ENCODE assay signal across 24 cellular contexts in the genomic region with DNA sequence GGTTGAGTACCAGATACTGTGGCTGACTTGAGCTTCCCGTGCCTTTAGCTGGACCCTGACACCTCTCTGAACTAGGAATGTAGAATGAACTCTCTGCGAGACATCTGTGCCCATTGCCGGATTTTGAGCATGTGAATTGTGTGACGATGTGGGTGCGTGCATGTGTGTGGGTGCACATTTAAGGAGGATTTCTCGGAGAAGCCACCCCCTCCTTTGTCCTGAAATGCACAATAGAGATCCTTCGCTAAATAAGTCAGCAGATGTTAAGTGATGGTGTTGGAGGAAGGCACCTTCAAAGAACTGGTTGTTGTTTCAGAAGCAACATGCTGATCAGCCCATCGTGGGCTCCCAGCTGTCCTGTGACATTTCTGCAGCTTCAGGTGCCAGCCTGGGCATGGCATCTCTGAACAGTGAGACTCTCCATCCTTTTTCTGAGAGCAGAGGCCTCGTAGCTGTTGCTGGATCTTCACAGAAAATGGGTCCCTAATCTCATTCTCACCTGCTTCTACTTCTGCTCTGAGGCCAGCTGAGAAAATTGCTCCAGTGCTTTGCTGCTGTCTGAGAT.
DNase-seq lines count a peak whose midpoint lies in the region; ATAC-seq, FAIRE-seq and TF ChIP-seq lines count a peak whose summit lies in the region.
"Had no signal": no experiment of that assay in that cellular context is flagged by ENCODE, and none has a peak within 500 bp of the region (broad histone marks: within the 10 kb centered on the region; RNA-seq: fewer than 3 reads in every experiment).

No MANE protein-coding gene starts in this region.

- POLR2A ChIA-PET in activated CD4-positive, alpha-beta memory T cell treated with anti-CD3 and anti-CD28 coated beads, Interleukin-2, amount 10 ng/mL, durations not matched to agents 7 days and 5 days (lab: Charles Lee), result interaction anchor here (1.1 kb wide), 1 partner anchor 8 kb away, joined by 5 read pairs; no protein-coding TSS in a partner anchor

- H3K36me3 Mint-ChIP-seq in activated T-cell treated with anti-CD3 and anti-CD28 coated beads, Interleukin-2, amount 50 U/mL, for 4 hours (ENCODE audit: insufficient read depth), result peaks cover 12% of the 10 kb centered on the region
- peaks cover 21% of the 10 kb centered on the region for H3K36me3 Mint-ChIP-seq in activated CD4-positive, alpha-beta memory T cell treated with anti-CD3 and anti-CD28 coated beads, Interleukin-2, amount 10 ng/mL, durations not matched to agents 7 days and 5 days (ENCODE audit: low read depth)
- H3K36me3 Mint-ChIP-seq in neural progenitor cell, result peaks cover 36% of the 10 kb centered on the region

- H3K9me3 Mint-ChIP-seq in activated T-cell treated with anti-CD3 and anti-CD28 coated beads, Interleukin-2, amount 50 U/mL, for 4 hours, result no peaks in the 10 kb centered on the region
- no peaks in the 10 kb centered on the region for H3K9me3 Mint-ChIP-seq in activated CD4-positive, alpha-beta memory T cell treated with anti-CD3 and anti-CD28 coated beads, Interleukin-2, amount 10 ng/mL, durations not matched to agents 7 days and 5 days
- H3K9me3 Mint-ChIP-seq in neural progenitor cell, result no peaks in the 10 kb centered on the region
- H3K9me3 Mint-ChIP-seq: activated naive CD8-positive, alpha-beta T cell treated with anti-CD3 and anti-CD28 coated beads, Interleukin-2, amount 10 ng/mL, durations not matched to agents 7 days and 5 days; H9; stimulated activated memory B cell treated with anti-CD40 and anti-IgM and Interleukin-4, amounts not matched to agents 10 μg/mL and 1 μg/mL and 100 μg/mL, for 72 hours had no signal

- no peak for DNase-seq in activated T-cell treated with anti-CD3 and anti-CD28 coated beads, Interleukin-2, amount 50 U/mL, for 4 hours
- no peak for DNase-seq in activated T-cell treated with anti-CD3 and anti-CD28 coated beads, Interleukin-2, amount 50 U/mL, for 1 hour
- peak; percentile 62 for DNase-seq in DND-41
- no peak for DNase-seq in activated CD4-positive, alpha-beta memory T cell treated with anti-CD3 and anti-CD28 coated beads, Interleukin-2, amount 10 ng/mL, durations not matched to agents 7 days and 5 days
- no peak for DNase-seq in neural progenitor cell (ENCODE audit: low spot score)
- DNase-seq in coronary artery (ENCODE audit: low spot score), result no peak
- no peak for DNase-seq in pancreas
- no peak for DNase-seq in DMS153 (lab: John Stamatoyannopoulos, UW)
- DNase-seq: activated CD4-positive, alpha-beta T cell treated with anti-CD3 and anti-CD28 coated beads for 48 hours; activated CD8-positive, alpha-beta memory T cell treated with anti-CD3 and anti-CD28 coated beads, Interleukin-2, amount 50 U/mL, for 48 hours; activated naive CD8-positive, alpha-beta T cell treated with anti-CD3 and anti-CD28 coated beads, Interleukin-2, amount 10 ng/mL, durations not matched to agents 7 days and 5 days; BE2C; effector CD8-positive, alpha-beta T cell; H9; heart right ventricle; left colon; mesendoderm; NCI-H1048; NCI-H2029; NCI-H526 treated with DMSO at 0.1 percent for 48 hours; spleen; stimulated activated CD4-positive, alpha-beta T cell treated with anti-CD3 and anti-CD28 coated beads, Interleukin-4, amount 100 ng/mL, for 1 hour had no signal

- peak overlapping the region; percentile 68 for H3K9ac ChIP-seq in DND-41 (ENCODE audit: low read depth, low read length)
- H3K9ac ChIP-seq in neural progenitor cell, result no peak overlapping the region

- H4K20me1 ChIP-seq in DND-41 (ENCODE audit: insufficient read depth, low read length) (no peaks in the 10 kb centered on the region), neural progenitor cell (ENCODE audit: low read depth) (peaks cover 21% of the 10 kb centered on the region)

- H3K79me2 ChIP-seq in DND-41 (ENCODE audit: insufficient read depth, low read length), result peaks cover 89% of the 10 kb centered on the region
- H3K79me2 ChIP-seq in neural progenitor cell (ENCODE audit: low read depth), result peaks cover 41% of the 10 kb centered on the region

- peaks cover 72% of the 10 kb centered on the region for H3K36me3 ChIP-seq in DND-41 (ENCODE audit: insufficient read depth, low read length)
- H3K36me3 ChIP-seq in neural progenitor cell, result no peaks in the 10 kb centered on the region
- H3K36me3 ChIP-seq in pancreas, result no peaks in the 10 kb centered on the region
- H3K36me3 ChIP-seq: heart right ventricle, right atrium auricular region, spleen had no signal

- H3K27ac ChIP-seq in DND-41 (ENCODE audit: low read length), result peak overlapping the region; percentile 97
- no peak overlapping the region for H3K27ac ChIP-seq in neural progenitor cell
- H3K27ac ChIP-seq in coronary artery, result no peak overlapping the region
- no peak overlapping the region for H3K27ac ChIP-seq in pancreas
- H3K27ac ChIP-seq: right atrium auricular region had no signal

- H3K4me3 ChIP-seq in DND-41 (ENCODE audit: low read depth in 1 of 2, low read length in 2 of 2), result no peak overlapping the region
- no peak overlapping the region for H3K4me3 ChIP-seq in neural progenitor cell
- no peak overlapping the region for H3K4me3 ChIP-seq in coronary artery
- no peak overlapping the region for H3K4me3 ChIP-seq in pancreas
- H3K4me3 ChIP-seq: heart right ventricle, right atrium auricular region, spleen had no signal

- H3F3A ChIP-seq in neural progenitor cell (ENCODE audit: low read depth), result no peaks in the 10 kb centered on the region

- WGBS in pancreas, 2 donors, result 91 to 95% methylated on average over 9 of the region's 9 CpGs

- peaks cover 69% of the 10 kb centered on the region for H3K4me1 Mint-ChIP-seq in activated T-cell treated with anti-CD3 and anti-CD28 coated beads, Interleukin-2, amount 50 U/mL, for 4 hours (ENCODE audit: low read depth)
- H3K4me1 Mint-ChIP-seq in activated CD4-positive, alpha-beta memory T cell treated with anti-CD3 and anti-CD28 coated beads, Interleukin-2, amount 10 ng/mL, durations not matched to agents 7 days and 5 days, result peaks cover 47% of the 10 kb centered on the region
- H3K4me1 Mint-ChIP-seq in neural progenitor cell, result peaks cover 63% of the 10 kb centered on the region

- H2AFZ ChIP-seq in DND-41 (ENCODE audit: low read depth, low read length), result no peak overlapping the region
- H2AFZ ChIP-seq in neural progenitor cell (replicated peaks), result no peak overlapping the region

- H3K27me3 ChIP-seq in DND-41 (ENCODE audit: insufficient read depth, low read length, poor library complexity) (no peaks in the 10 kb centered on the region), neural progenitor cell (no peaks in the 10 kb centered on the region), pancreas (no peaks in the 10 kb centered on the region)
- H3K27me3 ChIP-seq: BE2C, heart right ventricle, right atrium auricular region, spleen had no signal

- FAIRE-seq in pancreas (lab: Jason Lieb, UNC), result no peak

- no peak for ATAC-seq in activated T-cell treated with anti-CD3 and anti-CD28 coated beads, Interleukin-2, amount 50 U/mL, for 4 hours
- ATAC-seq in DND-41 (ENCODE audit: insufficient read depth, low read depth) (no peak), pancreas (no peak)
- ATAC-seq: left colon; stimulated activated memory B cell treated with anti-CD40 and anti-IgM and Interleukin-4, amounts not matched to agents 10 μg/mL and 1 μg/mL and 100 μg/mL, for 72 hours had no signal

- TF ChIP-seq CTCF in DND-41 (IDR thresholded peaks at IDR 0.05; ENCODE audit: borderline replicate concordance, extremely low read depth, low read length, poor library complexity, severe bottlenecking), result no peak
- TF ChIP-seq CTCF in neural progenitor cell (IDR thresholded peaks at IDR 0.05), result no peak
- no peak for TF ChIP-seq CTCF in coronary artery (IDR thresholded peaks at IDR 0.05)
- no peak for TF ChIP-seq CTCF in pancreas (IDR thresholded peaks at IDR 0.05)

- H3K4me1 ChIP-seq in DND-41 (ENCODE audit: insufficient read depth, low read length) (peaks cover 100% of the 10 kb centered on the region), neural progenitor cell (peaks cover 9% of the 10 kb centered on the region), pancreas (no peaks in the 10 kb centered on the region)

- H3K4me3 Mint-ChIP-seq in activated T-cell treated with anti-CD3 and anti-CD28 coated beads, Interleukin-2, amount 50 U/mL, for 4 hours, result peak overlapping the region; percentile 19
- H3K4me3 Mint-ChIP-seq in activated CD4-positive, alpha-beta memory T cell treated with anti-CD3 and anti-CD28 coated beads, Interleukin-2, amount 10 ng/mL, durations not matched to agents 7 days and 5 days, result no peak overlapping the region
- no peak overlapping the region for H3K4me3 Mint-ChIP-seq in neural progenitor cell
- H3K4me3 Mint-ChIP-seq: activated naive CD8-positive, alpha-beta T cell treated with anti-CD3 and anti-CD28 coated beads, Interleukin-2, amount 10 ng/mL, durations not matched to agents 7 days and 5 days; H9; stimulated activated memory B cell treated with anti-CD40 and anti-IgM and Interleukin-4, amounts not matched to agents 10 μg/mL and 1 μg/mL and 100 μg/mL, for 72 hours had no signal

- H3K27me3 Mint-ChIP-seq in activated T-cell treated with anti-CD3 and anti-CD28 coated beads, Interleukin-2, amount 50 U/mL, for 4 hours (ENCODE audit: low read depth), result no peaks in the 10 kb centered on the region
- H3K27me3 Mint-ChIP-seq in activated CD4-positive, alpha-beta memory T cell treated with anti-CD3 and anti-CD28 coated beads, Interleukin-2, amount 10 ng/mL, durations not matched to agents 7 days and 5 days, result no peaks in the 10 kb centered on the region
- H3K27me3 Mint-ChIP-seq in neural progenitor cell (ENCODE audit: insufficient read depth, low read depth), result peaks cover 3% of the 10 kb centered on the region
- H3K27me3 Mint-ChIP-seq: activated naive CD8-positive, alpha-beta T cell treated with anti-CD3 and anti-CD28 coated beads, Interleukin-2, amount 10 ng/mL, durations not matched to agents 7 days and 5 days; stimulated activated memory B cell treated with anti-CD40 and anti-IgM and Interleukin-4, amounts not matched to agents 10 μg/mL and 1 μg/mL and 100 μg/mL, for 72 hours had no signal

- intact Hi-C loops in pancreas (cut with DNase I), result no loop called here

- H3K4me2 ChIP-seq in DND-41 (ENCODE audit: insufficient read depth, low read length) (no peak overlapping the region; the same call in 1 of the 2 replicates), neural progenitor cell (no peak overlapping the region)

- peak overlapping the region; percentile 35 for H3K27ac Mint-ChIP-seq in activated CD4-positive, alpha-beta memory T cell treated with anti-CD3 and anti-CD28 coated beads, Interleukin-2, amount 10 ng/mL, durations not matched to agents 7 days and 5 days
- peak overlapping the region; percentile 58 for H3K27ac Mint-ChIP-seq in neural progenitor cell
- H3K27ac Mint-ChIP-seq: activated naive CD8-positive, alpha-beta T cell treated with anti-CD3 and anti-CD28 coated beads, Interleukin-2, amount 10 ng/mL, durations not matched to agents 7 days and 5 days; H9; stimulated activated memory B cell treated with anti-CD40 and anti-IgM and Interleukin-4, amounts not matched to agents 10 μg/mL and 1 μg/mL and 100 μg/mL, for 72 hours had no signal

- CTCF ChIA-PET in activated CD4-positive, alpha-beta memory T cell treated with anti-CD3 and anti-CD28 coated beads, Interleukin-2, amount 10 ng/mL, durations not matched to agents 7 days and 5 days (lab: Charles Lee), result no interaction called here

- H3K9me3 ChIP-seq in DND-41 (ENCODE audit: insufficient read depth, low read length, severe bottlenecking) (no peaks in the 10 kb centered on the region), neural progenitor cell (ENCODE audit: low read depth) (no peaks in the 10 kb centered on the region), pancreas (no peaks in the 10 kb centered on the region)
- H3K9me3 ChIP-seq: BE2C, heart right ventricle, right atrium auricular region, spleen had no signal
